ENCODE assay signal across 1 cellular context in genomic region chr17:19250421-19251141, GRCh38.
TF ChIP-seq lines count a peak whose summit lies in the region.

No MANE protein-coding gene starts in this region.

TF ChIP-seq in HepG2, 621 proteins besides CTCF, POLR2A, EP300 and RAD21:
- TF ChIP-seq SNAPC4 (CRISPR knock-in tag; IDR thresholded peaks at IDR 0.05) (no peak), ZNF276 (CRISPR knock-in tag; IDR thresholded peaks at IDR 0.05; ENCODE audit: low read depth) (no peak), MNT (IDR thresholded peaks at IDR 0.05) (no peak), BRD4 (CRISPR knock-in tag; IDR thresholded peaks at IDR 0.05) (no peak), EEA1 (CRISPR knock-in tag; IDR thresholded peaks at IDR 0.05; ENCODE audit: borderline replicate concordance) (no peak), U2AF1 (optimal IDR thresholded peaks at IDR 0.05; ENCODE audit: low read depth, low read length) (no peak), HMG20B (CRISPR knock-in tag; conservative IDR thresholded peaks at IDR 0.05) (no peak), ZMYM2 (CRISPR knock-in tag; IDR thresholded peaks at IDR 0.05) (no peak), TFDP2 (CRISPR knock-in tag; IDR thresholded peaks at IDR 0.05) (no peak), ZNF124 (CRISPR knock-in tag; IDR thresholded peaks at IDR 0.05) (no peak), HOXA9 (CRISPR knock-in tag; IDR thresholded peaks at IDR 0.05; ENCODE audit: borderline replicate concordance) (no peak), NFATC3 (CRISPR knock-in tag; IDR thresholded peaks at IDR 0.05) (no peak), NFYB (CRISPR knock-in tag; IDR thresholded peaks at IDR 0.05) (no peak), ZNF225 (CRISPR knock-in tag; IDR thresholded peaks at IDR 0.05) (no peak), HNRNPL (IDR thresholded peaks at IDR 0.05; ENCODE audit: low read depth, low read length) (no peak)
